ENCODE assay signal across 12 cellular contexts in genomic region chr10:97888134-97888533, GRCh38. TPM values are rescaled to one million over a fixed set of nuclear protein-coding genes. Genes with fewer than 3 reads are reported as not detected.
"Had no signal": no experiment of that assay in that cellular context is flagged by ENCODE, and none has a peak within 500 bp of the region (broad histone marks: within the 10 kb centered on the region; RNA-seq: fewer than 3 reads in every experiment).

No MANE protein-coding gene starts in this region.

- H3K27ac ChIP-seq: adrenal gland, esophagus squamous epithelium, prostate gland, right atrium auricular region, transverse colon had no signal

- ATAC-seq: activated naive CD4-positive, alpha-beta T cell treated with anti-CD3 and anti-CD28 coated beads, Interleukin-2, amount 50 U/mL, for 72 hours had no signal

- H3K4me1 ChIP-seq: adrenal gland, prostate gland, right atrium auricular region, transverse colon had no signal

- H3K27me3 ChIP-seq: adrenal gland, right atrium auricular region, transverse colon had no signal

- DNase-seq: activated gamma-delta T cell; effector memory CD4-positive, alpha-beta T cell; esophagus squamous epithelium; naive B cell had no signal

- H3K4me3 ChIP-seq: adrenal gland, esophagus squamous epithelium, lung, prostate gland, right atrium auricular region, transverse colon had no signal

- H3K36me3 ChIP-seq: adrenal gland, esophagus squamous epithelium, prostate gland, right atrium auricular region, transverse colon had no signal

- H3K9me3 ChIP-seq: adrenal gland, esophagus squamous epithelium, prostate gland, right atrium auricular region, transverse colon had no signal

RNA-seq across cellular contexts. Expression of gene GOLGA7B, which starts 38.5 kb away (rescaled TPM):
- total RNA-seq: glomerular endothelial cell, skeletal muscle tissue had no signal
